Comparison of ENCODE assay signal across 8 cellular contexts in the genomic region with DNA sequence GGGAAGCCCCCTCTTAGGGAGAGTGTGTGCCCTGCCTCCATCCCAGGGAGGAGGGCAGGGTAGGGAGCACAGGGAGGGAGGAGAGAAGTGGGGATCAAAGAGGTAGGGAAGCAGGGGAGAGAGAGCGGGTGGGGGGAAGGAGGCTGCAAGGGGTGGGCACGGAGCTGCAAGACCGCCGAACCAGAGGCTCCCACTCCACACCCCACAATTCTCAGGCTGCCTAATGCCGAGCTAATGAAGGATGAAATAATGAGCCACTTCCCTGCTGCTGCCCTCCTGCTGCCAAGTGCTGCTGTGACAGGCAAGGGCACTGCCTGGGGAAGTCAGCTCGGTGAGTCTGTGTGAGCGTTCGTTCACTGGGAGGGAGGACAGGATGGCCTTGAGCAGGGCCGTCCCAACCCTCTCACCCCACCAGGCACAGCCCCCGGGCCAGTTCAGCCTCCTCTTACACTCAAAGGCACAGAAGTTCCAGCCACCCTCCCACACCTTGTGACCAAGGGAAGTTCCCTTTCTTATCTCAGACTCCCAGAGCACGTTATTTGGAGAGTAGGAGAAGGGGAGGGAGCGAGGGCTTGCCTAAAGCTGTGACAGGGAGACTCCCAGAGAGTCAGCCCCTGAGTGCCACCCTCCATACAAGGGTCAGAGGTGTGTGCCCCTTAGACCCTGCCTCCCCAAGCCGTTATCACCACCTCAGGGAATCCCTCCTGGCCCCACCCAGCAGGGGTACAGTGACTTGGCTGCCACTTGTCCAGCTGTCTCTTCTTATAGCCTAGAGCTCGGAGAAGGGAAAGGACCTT. TPM values are rescaled to one million over a fixed set of nuclear protein-coding genes. Genes with fewer than 3 reads are reported as not detected.
DNase-seq lines count a peak whose midpoint lies in the region; ATAC-seq lines count a peak whose summit lies in the region.

No MANE protein-coding gene starts in this region.

- no peaks in the 10 kb centered on the region for H3K9me3 Mint-ChIP-seq in memory B cell

- H3K27ac Mint-ChIP-seq in memory B cell: peak overlapping the region; percentile 25

- peak; percentile 52 for ATAC-seq in memory B cell (ENCODE audit: low read depth)
- no peak for ATAC-seq in HG02970 (IDR thresholded peaks at IDR 0.05; ENCODE audit: low FRiP score, unreplicated experiment)

- peaks cover 22% of the 10 kb centered on the region for H3K4me1 Mint-ChIP-seq in memory B cell

- H3K4me3 Mint-ChIP-seq in memory B cell: no peak overlapping the region

- DNase-seq in DMS79 treated with DMSO at 0.1 percent for 48 hours (lab: John Stamatoyannopoulos, UW) (peak; percentile 11), LHCN-M2 (ENCODE audit: low read depth) (peak; percentile 11), cerebellar cortex (ENCODE audit: low spot score) (peak; percentile 32), memory B cell (ENCODE audit: low spot score in 2 of 2) (no peak), germinal center (ENCODE audit: low spot score) (no peak), medulla oblongata (ENCODE audit: extremely low spot score) (no peak), LoVo (ENCODE audit: low spot score) (no peak)

- H3K27me3 Mint-ChIP-seq in memory B cell: no peaks in the 10 kb centered on the region

- H3K36me3 Mint-ChIP-seq in memory B cell: peaks cover 9% of the 10 kb centered on the region

RNA-seq across cellular contexts. Expression of gene GLYCTK, which starts 12.4 kb away (rescaled TPM):
- 13.0 and 20.4 TPM in 2 replicates for total RNA-seq in LHCN-M2 (2014; rRNA removed)
- 8.9 TPM for polyA plus RNA-seq in LHCN-M2 (2012)

RNA-seq across cellular contexts. Expression of gene DNAH1, which starts 16.1 kb away (rescaled TPM):
- 0.71 and 2.1 TPM in 2 replicates for total RNA-seq in LHCN-M2 (2014; rRNA removed)
- 0.53 TPM for polyA plus RNA-seq in LHCN-M2 (2012)

RNA-seq across cellular contexts. Expression of gene WDR82, which starts 21.6 kb away (rescaled TPM):
- total RNA-seq in LHCN-M2 (2014; rRNA removed): 44.5 and 58.0 TPM in 2 replicates
- polyA plus RNA-seq in LHCN-M2 (2012): 41.3 TPM

RNA-seq across cellular contexts. Expression of gene PPM1M, which starts 54.5 kb away (rescaled TPM):
- 16.0 and 22.3 TPM in 2 replicates for total RNA-seq in LHCN-M2 (2014; rRNA removed)
- polyA plus RNA-seq in LHCN-M2 (2012): 26.5 TPM

Comparison
In these comparisons a context has a peak if more than half of its experiments do, and no peak if none do; other contexts are left out.
1. DNase-seq: peak in DMS79 treated with DMSO at 0.1 percent for 48 hours (single experiment), LHCN-M2 (single experiment) and cerebellar cortex (single experiment); none in memory B cell (0 of 2), germinal center (single experiment), medulla oblongata (single experiment) and LoVo (single experiment).